In genomic region chr2:108620656-108621055, GRCh38 we compare ENCODE assay signal across 8 cellular contexts.
DNase-seq lines count a peak whose midpoint lies in the region; ATAC-seq lines count a peak whose summit lies in the region.

No MANE protein-coding gene starts in this region.

- peak overlapping the region in 8 of 11 experiments; percentile 1 to 41 (median 15); a peak in 7 of 22 replicates for H3K9ac ChIP-seq in BLaER1 treated with 17β-estradiol and CSF1 and Interleukin-3, amounts not matched to agents 10 nM and 100 nM
- peak overlapping the region; percentile 60; the same call in 1 of the 2 replicates for H3K9ac ChIP-seq in HUES48 (ENCODE audit: low read depth, low read length)

- peaks cover 35 to 90% (median 59%) of the 10 kb centered on the region in 11 experiments; a peak in 20 of 22 replicates for H4K20me1 ChIP-seq in BLaER1 treated with 17β-estradiol and CSF1 and Interleukin-3, amounts not matched to agents 10 nM and 100 nM

- H3K4me2 ChIP-seq in BLaER1 treated with 17β-estradiol and CSF1 and Interleukin-3, amounts not matched to agents 10 nM and 100 nM = peak overlapping the region; percentile 70 to 89 (median 76)

- no peaks in the 10 kb centered on the region for H3K9me3 Mint-ChIP-seq in activated naive CD8-positive, alpha-beta T cell treated with anti-CD3 and anti-CD28 coated beads, Interleukin-2, amount 50 U/mL, for 24 hours
- H3K9me3 Mint-ChIP-seq in naive B cell = no peaks in the 10 kb centered on the region

- H3K27ac Mint-ChIP-seq in activated naive CD8-positive, alpha-beta T cell treated with anti-CD3 and anti-CD28 coated beads, Interleukin-2, amount 50 U/mL, for 24 hours = peak overlapping the region; percentile 89
- peak overlapping the region; percentile 28 to 95 (median 80) for H3K27ac Mint-ChIP-seq in naive B cell

- intact Hi-C loops in posterior vena cava (cut with DNase I) = no loop called here

- H3K9me3 ChIP-seq in BLaER1 treated with 17β-estradiol and CSF1 and Interleukin-3, amounts not matched to agents 10 nM and 100 nM (replicated peaks in 1 of 11) = no peaks in the 10 kb centered on the region
- no peaks in the 10 kb centered on the region for H3K9me3 ChIP-seq in HUES48 (ENCODE audit: control insufficient read depth, insufficient read depth, low read length)

- no peaks in the 10 kb centered on the region for H3K36me3 Mint-ChIP-seq in activated naive CD8-positive, alpha-beta T cell treated with anti-CD3 and anti-CD28 coated beads, Interleukin-2, amount 50 U/mL, for 24 hours (ENCODE audit: low read depth)
- H3K36me3 Mint-ChIP-seq in naive B cell = no peaks in the 10 kb centered on the region

- no peak for ATAC-seq in activated naive CD8-positive, alpha-beta T cell treated with anti-CD3 and anti-CD28 coated beads, Interleukin-2, amount 50 U/mL, for 24 hours
- ATAC-seq in naive B cell (ENCODE audit: low read depth in 2 of 2) = peak in 1 of 2 donors; percentile 1

- peak overlapping the region in 10 of 11 experiments; percentile 5 to 53 (median 36); a peak in 16 of 22 replicates for H3K27ac ChIP-seq in BLaER1 treated with 17β-estradiol and CSF1 and Interleukin-3, amounts not matched to agents 10 nM and 100 nM
- H3K27ac ChIP-seq in HUES48 (ENCODE audit: low read depth, low read length) = peak overlapping the region; percentile 89

- 0 out of 20 replicates have a peak overlapping the region, but pooled peaks of 1 of the 10 experiments have one; percentile 3 for H3K4me3 ChIP-seq in BLaER1 treated with 17β-estradiol and CSF1 and Interleukin-3, amounts not matched to agents 10 nM and 100 nM
- peak overlapping the region; percentile 50; the same call in 1 of the 2 replicates for H3K4me3 ChIP-seq in HUES48 (ENCODE audit: low read depth, low read length)

- H3K4me1 ChIP-seq in BLaER1 treated with 17β-estradiol and CSF1 and Interleukin-3, amounts not matched to agents 10 nM and 100 nM = peaks cover 46 to 85% (median 58%) of the 10 kb centered on the region in 10 experiments
- H3K4me1 ChIP-seq in HUES48 (ENCODE audit: control insufficient read depth, insufficient read depth, low read length) = peaks cover 43% of the 10 kb centered on the region

- no peaks in the 10 kb centered on the region for H3K27me3 ChIP-seq in BLaER1 treated with 17β-estradiol and CSF1 and Interleukin-3, amounts not matched to agents 10 nM and 100 nM
- H3K27me3 ChIP-seq in HUES48 (ENCODE audit: control insufficient read depth, insufficient read depth, low read length) = no peaks in the 10 kb centered on the region

- H3K4me3 Mint-ChIP-seq in activated naive CD8-positive, alpha-beta T cell treated with anti-CD3 and anti-CD28 coated beads, Interleukin-2, amount 50 U/mL, for 24 hours = peak overlapping the region; percentile 79
- peak overlapping the region in 7 of 8 donors; percentile 10 to 90 (median 82) for H3K4me3 Mint-ChIP-seq in naive B cell

- no peaks in the 10 kb centered on the region for H3K27me3 Mint-ChIP-seq in activated naive CD8-positive, alpha-beta T cell treated with anti-CD3 and anti-CD28 coated beads, Interleukin-2, amount 50 U/mL, for 24 hours
- H3K27me3 Mint-ChIP-seq in naive B cell = no peaks in the 10 kb centered on the region

- peaks cover 0 to 6% (median 0%) of the 10 kb centered on the region in 11 experiments; a peak in 1 of 22 replicates for H3K36me3 ChIP-seq in BLaER1 treated with 17β-estradiol and CSF1 and Interleukin-3, amounts not matched to agents 10 nM and 100 nM
- H3K36me3 ChIP-seq in HUES48 (ENCODE audit: control insufficient read depth, insufficient read depth, low read length) = no peaks in the 10 kb centered on the region

- DNase-seq in activated naive CD8-positive, alpha-beta T cell treated with anti-CD3 and anti-CD28 coated beads, Interleukin-2, amount 50 U/mL, for 24 hours = no peak
- DNase-seq in naive B cell = no peak
- no peak for DNase-seq in posterior vena cava (ENCODE audit: low spot score)
- no peak for DNase-seq in MV-4-11 (lab: John Stamatoyannopoulos, UW)
- DNase-seq in COLO829 (ENCODE audit: low spot score) = no peak
- no peak for DNase-seq in SIG-M5 treated with dmso at 0.1 percent for 504 hours (lab: John Stamatoyannopoulos, UW; ENCODE audit: unreplicated experiment)

- H3K4me1 Mint-ChIP-seq in activated naive CD8-positive, alpha-beta T cell treated with anti-CD3 and anti-CD28 coated beads, Interleukin-2, amount 50 U/mL, for 24 hours = peaks cover 83% of the 10 kb centered on the region
- H3K4me1 Mint-ChIP-seq in naive B cell = peaks cover 42 to 60% (median 57%) of the 10 kb centered on the region in 3 donors
